In genomic region chr15:48447657-48448056, GRCh38 we compare ENCODE assay signal across 12 cellular contexts.
A peak's percentile ranks its signal among the peaks of the same experiment; 100 is the strongest.
DNase-seq lines count a peak whose midpoint lies in the region; ATAC-seq, FAIRE-seq and TF ChIP-seq lines count a peak whose summit lies in the region.
"Had no signal": no experiment of that assay in that cellular context is flagged by ENCODE, and none has a peak within 500 bp of the region (broad histone marks: within the 10 kb centered on the region; RNA-seq: fewer than 3 reads in every experiment).

No MANE protein-coding gene starts in this region.

- TF ChIP-seq CTCF in epithelial cell of esophagus (IDR thresholded peaks at IDR 0.05; ENCODE audit: insufficient read depth, low read depth, low read length, missing control alignments), result no peak

- no peak overlapping the region for H3K4me3 ChIP-seq in epithelial cell of esophagus (ENCODE audit: low read length)
- H3K4me3 ChIP-seq in skeletal muscle cell (ENCODE audit: low read depth, low read length), result no peak overlapping the region
- H3K4me3 ChIP-seq: cardiac muscle cell had no signal

- ATAC-seq in GM19463 (IDR thresholded peaks at IDR 0.05; ENCODE audit: unreplicated experiment), result no peak
- ATAC-seq: natural killer cell had no signal

- peak; percentile 18 for FAIRE-seq in GM18507 (lab: Jason Lieb, UNC)

- DNase-seq in GM18507 (ENCODE audit: extremely low spot score, insufficient read length, low read depth), result no peak
- DNase-seq in RKO (ENCODE audit: low spot score), result peak; percentile 15
- peak; percentile 62 for DNase-seq in epithelial cell of esophagus (ENCODE audit: low read depth)
- DNase-seq in skeletal muscle cell (ENCODE audit: low read depth), result peak; percentile 32
- DNase-seq in NCI-H1417 treated with DMSO at 0.1 percent for 48 hours (lab: John Stamatoyannopoulos, UW), result no peak
- no peak for DNase-seq in effector CD8-positive, alpha-beta T cell (lab: John Stamatoyannopoulos, UW)
- no peak for DNase-seq in NOMO-1 (lab: John Stamatoyannopoulos, UW; ENCODE audit: unreplicated experiment in 2 of 2)
- DNase-seq: activated B cell treated with CpG ODN at 0.5 μM for 24 hours; activated naive CD4-positive, alpha-beta T cell treated with anti-CD3 and anti-CD28 coated beads for 36 hours; natural killer cell had no signal

Comparison
In these comparisons a context has a peak if more than half of its experiments do, and no peak if none do; other contexts are left out.
1. DNase-seq: peak in RKO (single experiment), epithelial cell of esophagus (single experiment) and skeletal muscle cell (single experiment); none in GM18507 (single experiment), NCI-H1417 treated with DMSO at 0.1 percent for 48 hours (single experiment), effector CD8-positive, alpha-beta T cell (single experiment) and NOMO-1 (0 of 2).